Comparison of ENCODE assay signal across 1 cellular context in genomic region chr12:14779834-14780233, GRCh38.
TF ChIP-seq lines count a peak whose summit lies in the region.

No MANE protein-coding gene starts in this region.

TF ChIP-seq in HepG2, 621 proteins besides CTCF, POLR2A, EP300 and RAD21:
- TF ChIP-seq SALL1 (CRISPR knock-in tag; IDR thresholded peaks at IDR 0.05) (no peak), NR2F6 (IDR thresholded peaks at IDR 0.05) (peak; percentile 39; the same call in 1 of the 2 replicates), NR2F6 (CRISPR knock-in tag; IDR thresholded peaks at IDR 0.05) (no peak)
